ENCODE assay signal across 16 cellular contexts in the genomic region with DNA sequence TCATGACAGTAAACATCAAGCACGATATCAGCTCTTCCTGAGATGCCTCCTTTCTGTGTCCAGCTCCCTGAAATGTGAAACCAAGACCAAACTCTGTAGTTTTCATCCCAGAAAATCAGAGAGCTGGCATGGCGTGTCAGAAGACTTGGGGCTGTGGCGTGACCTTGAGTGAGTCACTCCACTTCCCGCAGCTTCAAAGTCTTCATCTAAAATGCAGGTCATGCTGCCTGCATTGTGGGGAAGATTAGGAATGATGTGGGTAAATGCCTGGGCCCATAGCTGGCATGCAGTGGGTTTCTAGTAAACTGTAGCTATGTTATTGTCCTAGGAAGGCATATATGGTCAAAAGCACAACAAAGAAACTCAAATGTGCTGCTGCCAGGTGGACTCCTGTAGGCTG.
DNase-seq lines count a peak whose midpoint lies in the region; ATAC-seq and TF ChIP-seq lines count a peak whose summit lies in the region.
"Had no signal": no experiment of that assay in that cellular context is flagged by ENCODE, and none has a peak within 500 bp of the region (broad histone marks: within the 10 kb centered on the region; RNA-seq: fewer than 3 reads in every experiment).

No MANE protein-coding gene starts in this region.

- no peak overlapping the region for H3K4me3 ChIP-seq in parathyroid adenoma (ENCODE audit: low read depth, low read length)
- H3K4me3 ChIP-seq: colonic mucosa had no signal

- no peaks in the 10 kb centered on the region for H3K36me3 ChIP-seq in parathyroid adenoma (ENCODE audit: control insufficient read depth, insufficient read depth, low read length)
- H3K36me3 ChIP-seq: colonic mucosa had no signal

- H3K27me3 ChIP-seq in parathyroid adenoma (ENCODE audit: control insufficient read depth, insufficient read depth, low read length) = no peaks in the 10 kb centered on the region
- H3K27me3 ChIP-seq: colonic mucosa had no signal

- H3K27ac ChIP-seq in parathyroid adenoma = peak overlapping the region; percentile 60
- H3K27ac ChIP-seq: colonic mucosa had no signal

- H3K4me2 ChIP-seq in parathyroid adenoma (ENCODE audit: low read length) = no peak overlapping the region

- H2AFZ ChIP-seq in parathyroid adenoma = peak overlapping the region; percentile 74

- H3K4me1 ChIP-seq in parathyroid adenoma = peaks cover 27% of the 10 kb centered on the region
- H3K4me1 ChIP-seq: colonic mucosa had no signal

- H3K9me3 ChIP-seq in parathyroid adenoma (ENCODE audit: control insufficient read depth, low read length) = no peaks in the 10 kb centered on the region
- H3K9me3 ChIP-seq: colonic mucosa had no signal

- DNase-seq in EH (ENCODE audit: low read depth) = peak; percentile 65
- DNase-seq in NCI-H226 = peak; percentile 56
- peak; percentile 42 for DNase-seq in dedifferentiated amniotic fluid mesenchymal stem cell (ENCODE audit: extremely low spot score)
- no peak for DNase-seq in stimulated activated CD4-positive, alpha-beta T cell treated with anti-CD3 and anti-CD28 coated beads, Interleukin-4, amount 100 ng/mL, for 1 hour
- DNase-seq in KG1 (lab: John Stamatoyannopoulos, UW) = no peak
- DNase-seq: activated CD8-positive, alpha-beta memory T cell treated with anti-CD3 and anti-CD28 coated beads, Interleukin-2, amount 10 ng/mL, durations not matched to agents 7 days and 5 days; colonic mucosa; DMS79; H9; left cardiac atrium; naive thymus-derived CD8-positive, alpha-beta T cell; NCI-H146; NCI-H526 treated with DMSO at 0.1 percent for 48 hours had no signal

- no peak overlapping the region for H3K9ac ChIP-seq in parathyroid adenoma

- H3K79me2 ChIP-seq in parathyroid adenoma = no peaks in the 10 kb centered on the region

- TF ChIP-seq CTCF in parathyroid adenoma (IDR thresholded peaks at IDR 0.05) = no peak

- ATAC-seq in SK-N-SH treated with all-trans-retinoic acid at 6 μM for 48 hours = no peak
- no peak for ATAC-seq in GM18870 (IDR thresholded peaks at IDR 0.05; ENCODE audit: unreplicated experiment)
- ATAC-seq: activated CD8-positive, alpha-beta memory T cell treated with anti-CD3 and anti-CD28 coated beads, Interleukin-2, amount 10 ng/mL, durations not matched to agents 7 days and 5 days; left cardiac atrium; naive thymus-derived CD8-positive, alpha-beta T cell had no signal

TF ChIP-seq in SK-N-SH treated with all-trans-retinoic acid at 6 μM for 48 hours, 23 proteins besides CTCF, POLR2A, EP300 and RAD21:
- TF ChIP-seq ZFP30 (CRISPR knock-in tag; IDR thresholded peaks at IDR 0.05) (no peak), OSR1 (CRISPR knock-in tag; IDR thresholded peaks at IDR 0.05) (no peak), BACH2 (CRISPR knock-in tag; IDR thresholded peaks at IDR 0.05; ENCODE audit: borderline replicate concordance) (no peak), TOX (CRISPR knock-in tag; IDR thresholded peaks at IDR 0.05; ENCODE audit: borderline replicate concordance) (no peak), ZNF70 (CRISPR knock-in tag; IDR thresholded peaks at IDR 0.05) (no peak), ZNF8 (CRISPR knock-in tag; IDR thresholded peaks at IDR 0.05) (no peak)
- TF ChIP-seq, protein P1, sequence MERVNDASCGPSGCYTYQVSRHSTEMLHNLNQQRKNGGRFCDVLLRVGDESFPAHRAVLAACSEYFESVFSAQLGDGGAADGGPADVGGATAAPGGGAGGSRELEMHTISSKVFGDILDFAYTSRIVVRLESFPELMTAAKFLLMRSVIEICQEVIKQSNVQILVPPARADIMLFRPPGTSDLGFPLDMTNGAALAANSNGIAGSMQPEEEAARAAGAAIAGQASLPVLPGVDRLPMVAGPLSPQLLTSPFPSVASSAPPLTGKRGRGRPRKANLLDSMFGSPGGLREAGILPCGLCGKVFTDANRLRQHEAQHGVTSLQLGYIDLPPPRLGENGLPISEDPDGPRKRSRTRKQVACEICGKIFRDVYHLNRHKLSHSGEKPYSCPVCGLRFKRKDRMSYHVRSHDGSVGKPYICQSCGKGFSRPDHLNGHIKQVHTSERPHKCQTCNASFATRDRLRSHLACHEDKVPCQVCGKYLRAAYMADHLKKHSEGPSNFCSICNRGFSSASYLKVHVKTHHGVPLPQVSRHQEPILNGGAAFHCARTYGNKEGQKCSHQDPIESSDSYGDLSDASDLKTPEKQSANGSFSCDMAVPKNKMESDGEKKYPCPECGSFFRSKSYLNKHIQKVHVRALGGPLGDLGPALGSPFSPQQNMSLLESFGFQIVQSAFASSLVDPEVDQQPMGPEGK (CRISPR knock-in tag; IDR thresholded peaks at IDR 0.05; ENCODE audit: borderline replicate concordance) = no peak
- TF ChIP-seq, protein P2, sequence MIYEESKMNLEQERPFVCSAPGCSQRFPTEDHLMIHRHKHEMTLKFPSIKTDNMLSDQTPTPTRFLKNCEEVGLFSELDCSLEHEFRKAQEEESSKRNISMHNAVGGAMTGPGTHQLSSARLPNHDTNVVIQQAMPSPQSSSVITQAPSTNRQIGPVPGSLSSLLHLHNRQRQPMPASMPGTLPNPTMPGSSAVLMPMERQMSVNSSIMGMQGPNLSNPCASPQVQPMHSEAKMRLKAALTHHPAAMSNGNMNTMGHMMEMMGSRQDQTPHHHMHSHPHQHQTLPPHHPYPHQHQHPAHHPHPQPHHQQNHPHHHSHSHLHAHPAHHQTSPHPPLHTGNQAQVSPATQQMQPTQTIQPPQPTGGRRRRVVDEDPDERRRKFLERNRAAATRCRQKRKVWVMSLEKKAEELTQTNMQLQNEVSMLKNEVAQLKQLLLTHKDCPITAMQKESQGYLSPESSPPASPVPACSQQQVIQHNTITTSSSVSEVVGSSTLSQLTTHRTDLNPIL (CRISPR knock-in tag; IDR thresholded peaks at IDR 0.05; ENCODE audit: low read depth) = no peak
TF ChIP-seq in SK-N-SH treated with all-trans-retinoic acid at 6 μM for 48 hours: peak in this region for 0.

Comparison
In these comparisons a context has a peak if more than half of its experiments do, and no peak if none do; other contexts are left out.
1. DNase-seq: peak in EH (single experiment), NCI-H226 (single experiment) and dedifferentiated amniotic fluid mesenchymal stem cell (single experiment); none in stimulated activated CD4-positive, alpha-beta T cell treated with anti-CD3 and anti-CD28 coated beads, Interleukin-4, amount 100 ng/mL, for 1 hour (single experiment) and KG1 (single experiment).